9 cellular contexts compared by ENCODE assay signal in genomic region chr7:151019130-151019447, GRCh38. TPM values are rescaled to one million over a fixed set of nuclear protein-coding genes. Genes with fewer than 3 reads are reported as not detected.
DNase-seq lines count a peak whose midpoint lies in the region; ATAC-seq and TF ChIP-seq lines count a peak whose summit lies in the region.
"Had no signal": no experiment of that assay in that cellular context is flagged by ENCODE, and none has a peak within 500 bp of the region (broad histone marks: within the 10 kb centered on the region; RNA-seq: fewer than 3 reads in every experiment).

No MANE protein-coding gene starts in this region.

- H3K4me3 ChIP-seq in breast epithelium (peak overlapping the region in 2 of 3 donors; percentile 34 to 64), choroid plexus epithelial cell (ENCODE audit: low read depth, low read length) (peak overlapping the region; percentile 26), upper lobe of left lung (peak overlapping the region in 3 of 4 donors; percentile 18 to 35 (median 35))
- peak overlapping the region; percentile 41 for H3K4me3 ChIP-seq in naive thymus-derived CD4-positive, alpha-beta T cell (ENCODE audit: low read length)

- no peak for TF ChIP-seq POLR2A in breast epithelium (IDR thresholded peaks at IDR 0.05)
- TF ChIP-seq POLR2A in upper lobe of left lung (IDR thresholded peaks at IDR 0.05) = no peak

- TF ChIP-seq EP300 in upper lobe of left lung (IDR thresholded peaks at IDR 0.05) = no peak

- no peaks in the 10 kb centered on the region for H3K9me3 Mint-ChIP-seq in MCF 10A (ENCODE audit: unreplicated experiment)
- H3K9me3 Mint-ChIP-seq in naive thymus-derived CD4-positive, alpha-beta T cell = peaks cover 0 to 3% (median 0%) of the 10 kb centered on the region in 11 donors

- no peaks in the 10 kb centered on the region for H3K9me3 ChIP-seq in breast epithelium
- no peaks in the 10 kb centered on the region for H3K9me3 ChIP-seq in naive thymus-derived CD4-positive, alpha-beta T cell (ENCODE audit: control insufficient read depth in 2 of 3, low read length in 3 of 3)
- no peaks in the 10 kb centered on the region for H3K9me3 ChIP-seq in upper lobe of left lung

- no peak overlapping the region for H3K4me3 Mint-ChIP-seq in MCF 10A (ENCODE audit: unreplicated experiment)
- H3K4me3 Mint-ChIP-seq in naive thymus-derived CD4-positive, alpha-beta T cell = peak overlapping the region; percentile 65 to 94 (median 82)

- H3K36me3 ChIP-seq in breast epithelium (no peaks in the 10 kb centered on the region), upper lobe of left lung (no peaks in the 10 kb centered on the region)
- H3K36me3 ChIP-seq in naive thymus-derived CD4-positive, alpha-beta T cell (ENCODE audit: control insufficient read depth in 2 of 3, insufficient read depth in 3 of 3, low read length in 3 of 3) = no peaks in the 10 kb centered on the region

- H3K27me3 Mint-ChIP-seq in MCF 10A (ENCODE audit: insufficient read depth, unreplicated experiment) = peaks cover 23% of the 10 kb centered on the region
- peaks cover 0 to 37% (median 0%) of the 10 kb centered on the region in 5 donors for H3K27me3 Mint-ChIP-seq in naive thymus-derived CD4-positive, alpha-beta T cell

- H3K4me1 Mint-ChIP-seq in MCF 10A (ENCODE audit: insufficient read depth, unreplicated experiment) = peaks cover 10% of the 10 kb centered on the region
- peaks cover 33 to 60% (median 46%) of the 10 kb centered on the region in 7 donors for H3K4me1 Mint-ChIP-seq in naive thymus-derived CD4-positive, alpha-beta T cell

- TF ChIP-seq CTCF in breast epithelium (IDR thresholded peaks at IDR 0.05) = no peak
- no peak for TF ChIP-seq CTCF in MCF 10A (IDR thresholded peaks at IDR 0.05; ENCODE audit: unreplicated experiment)
- TF ChIP-seq CTCF in choroid plexus epithelial cell (conservative IDR thresholded peaks at IDR 0.05; ENCODE audit: low read depth, low read length) = no peak
- TF ChIP-seq CTCF in upper lobe of left lung (IDR thresholded peaks at IDR 0.05) = no peak

- H3K27ac ChIP-seq in breast epithelium (no peak overlapping the region), upper lobe of left lung (no peak overlapping the region)
- no peak overlapping the region for H3K27ac ChIP-seq in naive thymus-derived CD4-positive, alpha-beta T cell (ENCODE audit: low read depth, low read length)

- H3K36me3 Mint-ChIP-seq in MCF 10A (ENCODE audit: insufficient read depth, unreplicated experiment) = no peaks in the 10 kb centered on the region
- H3K36me3 Mint-ChIP-seq in naive thymus-derived CD4-positive, alpha-beta T cell = peaks cover 0 to 9% (median 0%) of the 10 kb centered on the region in 5 donors

- intact Hi-C loops in breast epithelium (cut with DNase I; ENCODE audit: low total_unique reads) = loop anchor here (10.0 kb wide), 1 partner anchor 96 kb away; no protein-coding TSS in a partner anchor
- intact Hi-C loops in MCF 10A (cut with micrococcal nuclease) = loop anchor here (5.0 kb wide), 1 partner anchor 52 kb away; no protein-coding TSS in a partner anchor
- intact Hi-C loops in naive thymus-derived CD4-positive, alpha-beta T cell (cut with micrococcal nuclease) = no loop called here

- DNase-seq in breast epithelium (ENCODE audit: low spot score in 2 of 2) (no peak), MCF 10A (ENCODE audit: unreplicated experiment) (no peak), choroid plexus epithelial cell (ENCODE audit: low read depth) (no peak), upper lobe of left lung (no peak), DMS79 treated with DMSO at 0.1 percent for 48 hours (lab: John Stamatoyannopoulos, UW) (no peak), NCI-H2196 (lab: John Stamatoyannopoulos, UW; ENCODE audit: unreplicated experiment) (no peak)
- DNase-seq in naive thymus-derived CD4-positive, alpha-beta T cell = no peak
- DNase-seq: NCI-H2081 had no signal

- CTCF ChIA-PET in MCF 10A (lab: Yijun Ruan, JAX) = interaction anchor here (0.6 to 3.7 kb wide), 9 partner anchors 8 to 195 kb away, joined by 3 to 16 read pairs (median 6); partner anchors contain the start of gene ABCB8
- CTCF ChIA-PET in naive thymus-derived CD4-positive, alpha-beta T cell (lab: Charles Lee) = interaction anchor here (0.8 to 5.2 kb wide), 20 partner anchors 9 to 613 kb away, joined by 3 to 52 read pairs (median 5); partner anchors contain the start of gene ABCB8

- WGBS in upper lobe of left lung, 2 donors = 25 to 67% methylated on average over 2 to 9 of the region's 20 CpGs

- BruUV-seq in MCF 10A (replicated peaks; lab: Mats Ljungman, UMichigan) = no TSS peak

- no peak for ATAC-seq in naive thymus-derived CD4-positive, alpha-beta T cell
- ATAC-seq in upper lobe of left lung (ENCODE audit: low FRiP score in 2 of 2) (no peak), GM19395 (IDR thresholded peaks at IDR 0.05; ENCODE audit: unreplicated experiment) (no peak)

- H3K27me3 ChIP-seq in breast epithelium (peaks cover 6 to 37% of the 10 kb centered on the region in 2 donors), upper lobe of left lung (peaks cover 0 to 23% (median 12%) of the 10 kb centered on the region in 4 donors)
- H3K27me3 ChIP-seq in naive thymus-derived CD4-positive, alpha-beta T cell (ENCODE audit: control insufficient read depth in 2 of 2, insufficient read depth in 2 of 2, low read length in 2 of 2) = no peaks in the 10 kb centered on the region

- POLR2A ChIA-PET in MCF 10A (lab: Yijun Ruan, JAX) = interaction anchor here (1.2 kb wide), 1 partner anchor 9 kb away, joined by 3 read pairs; the partner anchor contains the start of gene ABCB8
- POLR2A ChIA-PET in naive thymus-derived CD4-positive, alpha-beta T cell (lab: Charles Lee) = interaction anchor here (0.7 to 3.9 kb wide), 19 partner anchors 8 to 323 kb away, joined by 3 to 28 read pairs (median 6); partner anchors contain the start of genes ABCB8, CDK5, FASTK and NOS3

- no peak overlapping the region for H3K27ac Mint-ChIP-seq in MCF 10A (ENCODE audit: low read depth, unreplicated experiment)
- H3K27ac Mint-ChIP-seq in naive thymus-derived CD4-positive, alpha-beta T cell = peak overlapping the region; percentile 56 to 99 (median 69)

- H3K4me1 ChIP-seq in breast epithelium = peaks cover 8 to 10% of the 10 kb centered on the region in 2 donors
- peaks cover 23 to 48% of the 10 kb centered on the region in 2 donors for H3K4me1 ChIP-seq in naive thymus-derived CD4-positive, alpha-beta T cell (ENCODE audit: control insufficient read depth in 2 of 2, insufficient read depth in 2 of 2, low read length in 2 of 2)
- peaks cover 17 to 25% (median 21%) of the 10 kb centered on the region in 4 donors for H3K4me1 ChIP-seq in upper lobe of left lung

RNA-seq across cellular contexts. Expression of gene ATG9B, which starts 5.2 kb away (rescaled TPM):
- 1 to 10 TPM in 1 of 3 donors, under 1 TPM in 1, not detected in 1; 0.44 to 2.0 TPM for total RNA-seq in breast epithelium
- 0.12 and 0.29 TPM in 2 replicates for total RNA-seq in MCF 10A (2022)
- 10 to 100 TPM; 11.3 to 46.6 (median 20.9) TPM for total RNA-seq in naive thymus-derived CD4-positive, alpha-beta T cell
- polyA plus RNA-seq in naive thymus-derived CD4-positive, alpha-beta T cell = 10 to 100 TPM; 27.0 to 49.4 TPM
- total RNA-seq in upper lobe of left lung = 1 to 10 TPM in 3 of 6 donors, under 1 TPM in 3; 0.46 to 5.2 (median 1.0) TPM

RNA-seq across cellular contexts. Expression of gene ABCB8, which starts 9.2 kb away (rescaled TPM):
- total RNA-seq in breast epithelium (10 to 100 TPM; 14.7 to 19.3 (median 17.6) TPM), MCF 10A (2022) (73.4 and 76.1 TPM in 2 replicates), upper lobe of left lung (10 to 100 TPM; 38.3 to 58.7 (median 42.5) TPM)
- total RNA-seq in naive thymus-derived CD4-positive, alpha-beta T cell = 10 to 100 TPM; 59.7 to 88.0 (median 76.6) TPM
- 10 to 100 TPM; 13.8 to 18.6 TPM for polyA plus RNA-seq in naive thymus-derived CD4-positive, alpha-beta T cell

RNA-seq across cellular contexts. Expression of gene NOS3, which starts 28.3 kb away (rescaled TPM):
- total RNA-seq in breast epithelium (10 to 100 TPM in 1 of 3 donors, 1 to 10 TPM in 2; 3.8 to 35.1 (median 5.1) TPM), MCF 10A (2022) (0.20 and 0.30 TPM in 2 replicates), upper lobe of left lung (10 to 100 TPM in 4 of 6 donors, 1 to 10 TPM in 2; 3.1 to 95.3 (median 16.2) TPM)
- total RNA-seq in naive thymus-derived CD4-positive, alpha-beta T cell = 10 to 100 TPM in 1 of 5 experiments, 1 to 10 TPM in 4; 2.8 to 19.1 (median 7.9) TPM
- polyA plus RNA-seq in naive thymus-derived CD4-positive, alpha-beta T cell = 10 to 100 TPM in 1 of 2 donors, 1 to 10 TPM in 1; 4.6 to 12.7 TPM

RNA-seq across cellular contexts. Expression of gene ASIC3, which starts 29.2 kb away (rescaled TPM):
- 1 to 10 TPM; 1.3 to 3.3 (median 2.3) TPM for total RNA-seq in breast epithelium
- total RNA-seq in MCF 10A (2022) = 3.9 and 8.8 TPM in 2 replicates
- total RNA-seq in naive thymus-derived CD4-positive, alpha-beta T cell = 10 to 100 TPM in 4 of 5 experiments, 1 to 10 TPM in 1; 6.7 to 17.7 (median 13.7) TPM
- polyA plus RNA-seq in naive thymus-derived CD4-positive, alpha-beta T cell = not detected
- total RNA-seq in upper lobe of left lung = 10 to 100 TPM in 2 of 6 donors, 1 to 10 TPM in 4; 2.1 to 37.7 (median 4.0) TPM

RNA-seq across cellular contexts. Expression of gene CDK5, which starts 38.6 kb away (rescaled TPM):
- total RNA-seq in breast epithelium (1 to 10 TPM; 5.2 to 8.8 (median 8.6) TPM), MCF 10A (2022) (11.8 and 12.2 TPM in 2 replicates), upper lobe of left lung (10 to 100 TPM in 3 of 6 donors, 1 to 10 TPM in 3; 2.1 to 14.4 (median 10.1) TPM)
- total RNA-seq in naive thymus-derived CD4-positive, alpha-beta T cell = 10 to 100 TPM in 1 of 5 experiments, 1 to 10 TPM in 4; 4.2 to 20.2 (median 5.6) TPM
- 1 to 10 TPM; 7.7 to 9.1 TPM for polyA plus RNA-seq in naive thymus-derived CD4-positive, alpha-beta T cell

Comparison
In these comparisons a context has a peak if more than half of its experiments do, and no peak if none do; other contexts are left out.
1. intact Hi-C loops: an anchor here in breast epithelium (10.0 kb wide) and MCF 10A (5.0 kb wide); none called in naive thymus-derived CD4-positive, alpha-beta T cell.